1 cellular context compared by ENCODE assay signal in genomic region chr4:158211288-158211687, GRCh38.
TF ChIP-seq lines count a peak whose summit lies in the region.

No MANE protein-coding gene starts in this region.

TF ChIP-seq in HepG2, 621 proteins besides CTCF, POLR2A, EP300 and RAD21 (continued from another document and continues in another):
- TF ChIP-seq, protein P1, sequence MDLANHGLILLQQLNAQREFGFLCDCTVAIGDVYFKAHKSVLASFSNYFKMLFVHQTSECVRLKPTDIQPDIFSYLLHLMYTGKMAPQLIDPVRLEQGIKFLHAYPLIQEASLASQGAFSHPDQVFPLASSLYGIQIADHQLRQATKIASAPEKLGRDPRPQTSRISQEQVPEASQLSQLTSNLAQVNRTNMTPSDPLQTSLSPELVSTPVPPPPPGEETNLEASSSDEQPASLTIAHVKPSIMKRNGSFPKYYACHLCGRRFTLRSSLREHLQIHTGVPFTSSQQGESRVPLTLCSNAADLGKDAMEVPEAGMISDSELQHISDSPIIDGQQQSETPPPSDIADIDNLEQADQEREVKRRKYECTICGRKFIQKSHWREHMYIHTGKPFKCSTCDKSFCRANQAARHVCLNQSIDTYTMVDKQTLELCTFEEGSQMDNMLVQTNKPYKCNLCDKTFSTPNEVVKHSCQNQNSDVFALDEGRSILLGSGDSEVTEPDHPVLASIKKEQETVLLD (CRISPR knock-in tag; IDR thresholded peaks at IDR 0.05; ENCODE audit: low read depth) = no peak
- TF ChIP-seq ZNF792 (CRISPR knock-in tag; IDR thresholded peaks at IDR 0.05) (no peak), ZNF124 (CRISPR knock-in tag; IDR thresholded peaks at IDR 0.05) (no peak), IKZF1 (IDR thresholded peaks at IDR 0.05) (no peak), HOXA3 (CRISPR knock-in tag; IDR thresholded peaks at IDR 0.05) (no peak), NR2F6 (IDR thresholded peaks at IDR 0.05) (peak; percentile 61), NR2F6 (CRISPR knock-in tag; IDR thresholded peaks at IDR 0.05) (peak; percentile 61; the same call in 1 of the 2 replicates), ZNF580 (CRISPR knock-in tag; IDR thresholded peaks at IDR 0.05; ENCODE audit: borderline replicate concordance, low read depth) (no peak), ZNF232 (CRISPR knock-in tag; IDR thresholded peaks at IDR 0.05; ENCODE audit: borderline replicate concordance) (no peak), ZNF234 (CRISPR knock-in tag; conservative IDR thresholded peaks at IDR 0.05) (no peak), SKI (IDR thresholded peaks at IDR 0.05; ENCODE audit: partially characterized antibody) (no peak), ZNF30 (CRISPR knock-in tag; IDR thresholded peaks at IDR 0.05) (no peak), CC2D1A (CRISPR knock-in tag; IDR thresholded peaks at IDR 0.05) (no peak), SALL1 (CRISPR knock-in tag; IDR thresholded peaks at IDR 0.05) (peak; percentile 26; the same call in 1 of the 2 replicates), KMT2A (CRISPR knock-in tag; IDR thresholded peaks at IDR 0.05) (no peak), HNF4A (CRISPR knock-in tag; IDR thresholded peaks at IDR 0.05) (peak; percentile 69), NFE2 (CRISPR knock-in tag; IDR thresholded peaks at IDR 0.05) (no peak), GFI1 (CRISPR knock-in tag; IDR thresholded peaks at IDR 0.05; ENCODE audit: borderline replicate concordance) (no peak), ZNF878 (CRISPR knock-in tag; IDR thresholded peaks at IDR 0.05) (no peak), ZBTB38 (CRISPR knock-in tag; IDR thresholded peaks at IDR 0.05) (no peak), SSRP1 (CRISPR knock-in tag; IDR thresholded peaks at IDR 0.05) (no peak), MZF1 (CRISPR knock-in tag; IDR thresholded peaks at IDR 0.05; ENCODE audit: borderline replicate concordance) (no peak), ZNF274 (CRISPR knock-in tag; IDR thresholded peaks at IDR 0.05) (no peak), SOX13 (IDR thresholded peaks at IDR 0.05) (no peak), SOX13 (CRISPR knock-in tag; conservative IDR thresholded peaks at IDR 0.05 in 1 of 2, IDR thresholded peaks at IDR 0.05 in 1 of 2) (peak in 1 of 2 experiments; percentile 25; a peak in 1 of 4 replicates), SP4 (CRISPR knock-in tag; IDR thresholded peaks at IDR 0.05) (no peak), MLX (CRISPR knock-in tag; IDR thresholded peaks at IDR 0.05) (no peak), NFYB (CRISPR knock-in tag; IDR thresholded peaks at IDR 0.05) (no peak), ZNF816 (CRISPR knock-in tag; IDR thresholded peaks at IDR 0.05; ENCODE audit: borderline replicate concordance) (no peak), PRPF4 (IDR thresholded peaks at IDR 0.05; ENCODE audit: low read depth, low read length, poor library complexity, severe bottlenecking) (no peak), AHR (CRISPR knock-in tag; IDR thresholded peaks at IDR 0.05) (no peak), ADNP (CRISPR knock-in tag; IDR thresholded peaks at IDR 0.05) (no peak), PPARG (CRISPR knock-in tag; conservative IDR thresholded peaks at IDR 0.05) (no peak), ZBTB3 (CRISPR knock-in tag; IDR thresholded peaks at IDR 0.05; ENCODE audit: borderline replicate concordance, low read depth) (no peak), MTERF4 (CRISPR knock-in tag; IDR thresholded peaks at IDR 0.05) (no peak), JDP2 (CRISPR knock-in tag; IDR thresholded peaks at IDR 0.05; ENCODE audit: borderline replicate concordance) (no peak), TBX2 (CRISPR knock-in tag; IDR thresholded peaks at IDR 0.05; ENCODE audit: borderline replicate concordance) (peak; percentile 55; the same call in 1 of the 2 replicates)
- TF ChIP-seq, protein P2, sequence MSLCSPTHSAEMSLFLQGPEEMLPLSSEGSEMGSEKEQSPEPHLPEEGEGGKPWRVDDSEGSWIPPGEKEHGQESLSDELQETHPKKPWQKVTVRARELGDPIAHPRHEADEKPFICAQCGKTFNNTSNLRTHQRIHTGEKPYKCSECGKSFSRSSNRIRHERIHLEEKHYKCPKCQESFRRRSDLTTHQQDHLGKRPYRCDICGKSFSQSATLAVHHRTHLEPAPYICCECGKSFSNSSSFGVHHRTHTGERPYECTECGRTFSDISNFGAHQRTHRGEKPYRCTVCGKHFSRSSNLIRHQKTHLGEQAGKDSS (CRISPR knock-in tag; IDR thresholded peaks at IDR 0.05; ENCODE audit: borderline replicate concordance, low read depth) = no peak
- TF ChIP-seq, protein P3, sequence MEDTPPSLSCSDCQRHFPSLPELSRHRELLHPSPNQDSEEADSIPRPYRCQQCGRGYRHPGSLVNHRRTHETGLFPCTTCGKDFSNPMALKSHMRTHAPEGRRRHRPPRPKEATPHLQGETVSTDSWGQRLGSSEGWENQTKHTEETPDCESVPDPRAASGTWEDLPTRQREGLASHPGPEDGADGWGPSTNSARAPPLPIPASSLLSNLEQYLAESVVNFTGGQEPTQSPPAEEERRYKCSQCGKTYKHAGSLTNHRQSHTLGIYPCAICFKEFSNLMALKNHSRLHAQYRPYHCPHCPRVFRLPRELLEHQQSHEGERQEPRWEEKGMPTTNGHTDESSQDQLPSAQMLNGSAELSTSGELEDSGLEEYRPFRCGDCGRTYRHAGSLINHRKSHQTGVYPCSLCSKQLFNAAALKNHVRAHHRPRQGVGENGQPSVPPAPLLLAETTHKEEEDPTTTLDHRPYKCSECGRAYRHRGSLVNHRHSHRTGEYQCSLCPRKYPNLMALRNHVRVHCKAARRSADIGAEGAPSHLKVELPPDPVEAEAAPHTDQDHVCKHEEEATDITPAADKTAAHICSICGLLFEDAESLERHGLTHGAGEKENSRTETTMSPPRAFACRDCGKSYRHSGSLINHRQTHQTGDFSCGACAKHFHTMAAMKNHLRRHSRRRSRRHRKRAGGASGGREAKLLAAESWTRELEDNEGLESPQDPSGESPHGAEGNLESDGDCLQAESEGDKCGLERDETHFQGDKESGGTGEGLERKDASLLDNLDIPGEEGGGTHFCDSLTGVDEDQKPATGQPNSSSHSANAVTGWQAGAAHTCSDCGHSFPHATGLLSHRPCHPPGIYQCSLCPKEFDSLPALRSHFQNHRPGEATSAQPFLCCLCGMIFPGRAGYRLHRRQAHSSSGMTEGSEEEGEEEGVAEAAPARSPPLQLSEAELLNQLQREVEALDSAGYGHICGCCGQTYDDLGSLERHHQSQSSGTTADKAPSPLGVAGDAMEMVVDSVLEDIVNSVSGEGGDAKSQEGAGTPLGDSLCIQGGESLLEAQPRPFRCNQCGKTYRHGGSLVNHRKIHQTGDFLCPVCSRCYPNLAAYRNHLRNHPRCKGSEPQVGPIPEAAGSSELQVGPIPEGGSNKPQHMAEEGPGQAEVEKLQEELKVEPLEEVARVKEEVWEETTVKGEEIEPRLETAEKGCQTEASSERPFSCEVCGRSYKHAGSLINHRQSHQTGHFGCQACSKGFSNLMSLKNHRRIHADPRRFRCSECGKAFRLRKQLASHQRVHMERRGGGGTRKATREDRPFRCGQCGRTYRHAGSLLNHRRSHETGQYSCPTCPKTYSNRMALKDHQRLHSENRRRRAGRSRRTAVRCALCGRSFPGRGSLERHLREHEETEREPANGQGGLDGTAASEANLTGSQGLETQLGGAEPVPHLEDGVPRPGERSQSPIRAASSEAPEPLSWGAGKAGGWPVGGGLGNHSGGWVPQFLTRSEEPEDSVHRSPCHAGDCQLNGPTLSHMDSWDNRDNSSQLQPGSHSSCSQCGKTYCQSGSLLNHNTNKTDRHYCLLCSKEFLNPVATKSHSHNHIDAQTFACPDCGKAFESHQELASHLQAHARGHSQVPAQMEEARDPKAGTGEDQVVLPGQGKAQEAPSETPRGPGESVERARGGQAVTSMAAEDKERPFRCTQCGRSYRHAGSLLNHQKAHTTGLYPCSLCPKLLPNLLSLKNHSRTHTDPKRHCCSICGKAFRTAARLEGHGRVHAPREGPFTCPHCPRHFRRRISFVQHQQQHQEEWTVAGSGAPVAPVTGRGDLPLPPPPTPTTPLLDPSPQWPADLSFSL (CRISPR knock-in tag; IDR thresholded peaks at IDR 0.05) = no peak
- TF ChIP-seq, protein P4, sequence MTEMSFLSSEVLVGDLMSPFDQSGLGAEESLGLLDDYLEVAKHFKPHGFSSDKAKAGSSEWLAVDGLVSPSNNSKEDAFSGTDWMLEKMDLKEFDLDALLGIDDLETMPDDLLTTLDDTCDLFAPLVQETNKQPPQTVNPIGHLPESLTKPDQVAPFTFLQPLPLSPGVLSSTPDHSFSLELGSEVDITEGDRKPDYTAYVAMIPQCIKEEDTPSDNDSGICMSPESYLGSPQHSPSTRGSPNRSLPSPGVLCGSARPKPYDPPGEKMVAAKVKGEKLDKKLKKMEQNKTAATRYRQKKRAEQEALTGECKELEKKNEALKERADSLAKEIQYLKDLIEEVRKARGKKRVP (CRISPR knock-in tag; IDR thresholded peaks at IDR 0.05) = no peak
- TF ChIP-seq, protein P5, sequence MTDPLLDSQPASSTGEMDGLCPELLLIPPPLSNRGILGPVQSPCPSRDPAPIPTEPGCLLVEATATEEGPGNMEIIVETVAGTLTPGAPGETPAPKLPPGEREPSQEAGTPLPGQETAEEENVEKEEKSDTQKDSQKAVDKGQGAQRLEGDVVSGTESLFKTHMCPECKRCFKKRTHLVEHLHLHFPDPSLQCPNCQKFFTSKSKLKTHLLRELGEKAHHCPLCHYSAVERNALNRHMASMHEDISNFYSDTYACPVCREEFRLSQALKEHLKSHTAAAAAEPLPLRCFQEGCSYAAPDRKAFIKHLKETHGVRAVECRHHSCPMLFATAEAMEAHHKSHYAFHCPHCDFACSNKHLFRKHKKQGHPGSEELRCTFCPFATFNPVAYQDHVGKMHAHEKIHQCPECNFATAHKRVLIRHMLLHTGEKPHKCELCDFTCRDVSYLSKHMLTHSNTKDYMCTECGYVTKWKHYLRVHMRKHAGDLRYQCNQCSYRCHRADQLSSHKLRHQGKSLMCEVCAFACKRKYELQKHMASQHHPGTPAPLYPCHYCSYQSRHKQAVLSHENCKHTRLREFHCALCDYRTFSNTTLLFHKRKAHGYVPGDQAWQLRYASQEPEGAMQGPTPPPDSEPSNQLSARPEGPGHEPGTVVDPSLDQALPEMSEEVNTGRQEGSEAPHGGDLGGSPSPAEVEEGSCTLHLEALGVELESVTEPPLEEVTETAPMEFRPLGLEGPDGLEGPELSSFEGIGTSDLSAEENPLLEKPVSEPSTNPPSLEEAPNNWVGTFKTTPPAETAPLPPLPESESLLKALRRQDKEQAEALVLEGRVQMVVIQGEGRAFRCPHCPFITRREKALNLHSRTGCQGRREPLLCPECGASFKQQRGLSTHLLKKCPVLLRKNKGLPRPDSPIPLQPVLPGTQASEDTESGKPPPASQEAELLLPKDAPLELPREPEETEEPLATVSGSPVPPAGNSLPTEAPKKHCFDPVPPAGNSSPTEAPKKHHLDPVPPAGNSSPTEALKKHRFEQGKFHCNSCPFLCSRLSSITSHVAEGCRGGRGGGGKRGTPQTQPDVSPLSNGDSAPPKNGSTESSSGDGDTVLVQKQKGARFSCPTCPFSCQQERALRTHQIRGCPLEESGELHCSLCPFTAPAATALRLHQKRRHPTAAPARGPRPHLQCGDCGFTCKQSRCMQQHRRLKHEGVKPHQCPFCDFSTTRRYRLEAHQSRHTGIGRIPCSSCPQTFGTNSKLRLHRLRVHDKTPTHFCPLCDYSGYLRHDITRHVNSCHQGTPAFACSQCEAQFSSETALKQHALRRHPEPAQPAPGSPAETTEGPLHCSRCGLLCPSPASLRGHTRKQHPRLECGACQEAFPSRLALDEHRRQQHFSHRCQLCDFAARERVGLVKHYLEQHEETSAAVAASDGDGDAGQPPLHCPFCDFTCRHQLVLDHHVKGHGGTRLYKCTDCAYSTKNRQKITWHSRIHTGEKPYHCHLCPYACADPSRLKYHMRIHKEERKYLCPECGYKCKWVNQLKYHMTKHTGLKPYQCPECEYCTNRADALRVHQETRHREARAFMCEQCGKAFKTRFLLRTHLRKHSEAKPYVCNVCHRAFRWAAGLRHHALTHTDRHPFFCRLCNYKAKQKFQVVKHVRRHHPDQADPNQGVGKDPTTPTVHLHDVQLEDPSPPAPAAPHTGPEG (CRISPR knock-in tag; IDR thresholded peaks at IDR 0.05) = no peak
- TF ChIP-seq, protein P6, sequence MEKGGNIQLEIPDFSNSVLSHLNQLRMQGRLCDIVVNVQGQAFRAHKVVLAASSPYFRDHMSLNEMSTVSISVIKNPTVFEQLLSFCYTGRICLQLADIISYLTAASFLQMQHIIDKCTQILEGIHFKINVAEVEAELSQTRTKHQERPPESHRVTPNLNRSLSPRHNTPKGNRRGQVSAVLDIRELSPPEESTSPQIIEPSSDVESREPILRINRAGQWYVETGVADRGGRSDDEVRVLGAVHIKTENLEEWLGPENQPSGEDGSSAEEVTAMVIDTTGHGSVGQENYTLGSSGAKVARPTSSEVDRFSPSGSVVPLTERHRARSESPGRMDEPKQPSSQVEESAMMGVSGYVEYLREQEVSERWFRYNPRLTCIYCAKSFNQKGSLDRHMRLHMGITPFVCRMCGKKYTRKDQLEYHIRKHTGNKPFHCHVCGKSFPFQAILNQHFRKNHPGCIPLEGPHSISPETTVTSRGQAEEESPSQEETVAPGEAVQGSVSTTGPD (CRISPR knock-in tag; IDR thresholded peaks at IDR 0.05) = no peak
- TF ChIP-seq, protein P7, sequence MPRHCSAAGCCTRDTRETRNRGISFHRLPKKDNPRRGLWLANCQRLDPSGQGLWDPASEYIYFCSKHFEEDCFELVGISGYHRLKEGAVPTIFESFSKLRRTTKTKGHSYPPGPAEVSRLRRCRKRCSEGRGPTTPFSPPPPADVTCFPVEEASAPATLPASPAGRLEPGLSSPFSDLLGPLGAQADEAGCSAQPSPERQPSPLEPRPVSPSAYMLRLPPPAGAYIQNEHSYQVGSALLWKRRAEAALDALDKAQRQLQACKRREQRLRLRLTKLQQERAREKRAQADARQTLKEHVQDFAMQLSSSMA (CRISPR knock-in tag; IDR thresholded peaks at IDR 0.05) = no peak
